ENCODE assay signal across 8 cellular contexts in the genomic region with DNA sequence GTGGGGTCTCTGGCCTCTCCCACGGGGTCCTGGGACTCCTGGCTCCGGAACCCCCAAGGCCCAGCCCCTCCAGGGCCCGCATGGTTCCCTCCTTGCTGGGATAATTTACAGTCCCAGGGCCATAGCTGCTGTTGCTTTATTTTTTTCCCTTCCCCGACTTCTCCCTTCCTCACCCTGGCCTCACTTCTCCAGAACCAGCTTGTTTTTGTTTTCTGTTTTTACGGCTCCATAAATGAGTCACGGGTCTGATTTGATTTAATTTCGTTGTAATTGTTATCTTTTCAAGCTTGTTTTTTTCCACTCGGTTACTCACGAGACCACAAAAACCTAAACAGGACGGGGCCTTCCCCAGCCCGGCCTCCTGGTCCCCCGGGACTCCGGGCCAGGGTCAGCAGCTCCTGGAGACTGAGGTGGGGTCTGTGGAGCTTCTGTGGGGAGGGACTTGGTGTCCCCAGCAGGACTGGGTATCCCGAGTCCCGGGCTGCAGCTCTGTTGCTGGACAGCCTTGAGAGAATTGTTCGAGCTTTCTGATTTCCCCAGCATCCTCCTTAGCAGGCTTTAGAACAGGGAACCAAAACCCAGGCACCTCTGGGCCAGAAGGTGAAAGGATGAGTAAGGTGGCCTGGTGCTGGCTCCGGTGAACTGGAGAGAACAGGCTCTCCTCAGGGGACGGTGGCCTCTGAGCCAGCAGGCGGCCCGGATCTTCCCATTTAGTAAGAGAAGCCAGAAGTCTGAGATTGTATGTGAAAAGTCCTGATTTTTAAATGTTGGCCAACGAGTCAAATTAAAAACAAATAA.
A peak's percentile ranks its signal among the peaks of the same experiment; 100 is the strongest.
DNase-seq lines count a peak whose midpoint lies in the region; ATAC-seq, FAIRE-seq and TF ChIP-seq lines count a peak whose summit lies in the region.

No MANE protein-coding gene starts in this region.

- no peaks in the 10 kb centered on the region for H3K36me3 Mint-ChIP-seq in T-helper 1 cell treated with Interleukin-12 subunit alpha and Interleukin-12 subunit beta and Interleukin-4 antibody, amounts not matched to agents 30 μg/mL and 1 μg/mL, for 36 hours (ENCODE audit: low read depth)

- no peak for FAIRE-seq in A549 (lab: Jason Lieb, UNC)

- POLR2A ChIA-PET in A549 (lab: Yijun Ruan, JAX): interaction anchor here (0.7 to 2.6 kb wide), 4 partner anchors 24 to 95 kb away, joined by 4 to 9 read pairs (median 4); a partner anchor contains a TSS

- peaks cover 18% of the 10 kb centered on the region for H3K4me1 Mint-ChIP-seq in T-helper 1 cell treated with Interleukin-12 subunit alpha and Interleukin-12 subunit beta and Interleukin-4 antibody, amounts not matched to agents 30 μg/mL and 1 μg/mL, for 36 hours (ENCODE audit: low read depth)

- no peak for TF ChIP-seq EP300 in A549 (IDR thresholded peaks at IDR 0.05)

- no peak overlapping the region for H3K4me3 Mint-ChIP-seq in T-helper 1 cell treated with Interleukin-12 subunit alpha and Interleukin-12 subunit beta and Interleukin-4 antibody, amounts not matched to agents 30 μg/mL and 1 μg/mL, for 36 hours

- ATAC-seq in A549 (peak in 1 of 2 experiments; percentile 38; a peak in 3 of 6 replicates), GM21367 (IDR thresholded peaks at IDR 0.05; ENCODE audit: unreplicated experiment) (peak; percentile 43), heart right ventricle (peak in 6 of 8 donors; percentile 8 to 41 (median 28)), HG02884 (IDR thresholded peaks at IDR 0.05; ENCODE audit: unreplicated experiment) (no peak)

- 0 out of 3 replicates have a peak, but pooled peaks cover 2% of the 10 kb centered on the region for H3K9me3 ChIP-seq in A549
- no peaks in the 10 kb centered on the region for H3K9me3 ChIP-seq in heart right ventricle
- no peaks in the 10 kb centered on the region for H3K9me3 ChIP-seq in subcutaneous abdominal adipose tissue (ENCODE audit: control insufficient read depth in 5 of 5, low read length in 5 of 5)

- H3K27ac ChIP-seq in A549 (peak overlapping the region; percentile 96), heart right ventricle (peak overlapping the region; percentile 39 to 96 (median 84)), subcutaneous abdominal adipose tissue (ENCODE audit: low read depth, low read length) (peak overlapping the region; percentile 97)

- CTCF ChIA-PET in A549 (lab: Yijun Ruan, JAX): interaction anchor here (0.9 to 4.1 kb wide), 14 partner anchors 8 to 509 kb away, joined by 3 to 14 read pairs (median 5); a partner anchor contains a TSS

- H3K4me2 ChIP-seq in A549: peak overlapping the region; percentile 77

- H3K27ac Mint-ChIP-seq in T-helper 1 cell treated with Interleukin-12 subunit alpha and Interleukin-12 subunit beta and Interleukin-4 antibody, amounts not matched to agents 30 μg/mL and 1 μg/mL, for 36 hours: peak overlapping the region; percentile 44

- intact Hi-C loops in heart right ventricle (cut with DNase I): loop anchor here in 3 of 10 donors (1.0 to 10.0 kb wide), 4 partner anchors 17 to 179 kb away; no protein-coding TSS in a partner anchor

- H3K9ac ChIP-seq in subcutaneous abdominal adipose tissue (ENCODE audit: low read length in 5 of 5): peak overlapping the region in 4 of 5 donors; percentile 46 to 73 (median 67)

- no peaks in the 10 kb centered on the region for H3K36me3 ChIP-seq in heart right ventricle
- no peaks in the 10 kb centered on the region for H3K36me3 ChIP-seq in subcutaneous abdominal adipose tissue (ENCODE audit: control insufficient read depth in 5 of 5, insufficient read depth in 5 of 5, low read length in 5 of 5)

- no peak for TF ChIP-seq RAD21 in A549 (conservative IDR thresholded peaks at IDR 0.05 in 1 of 2, IDR thresholded peaks at IDR 0.05 in 1 of 2)

- TF ChIP-seq POLR2A in A549 (IDR thresholded peaks at IDR 0.05; ENCODE audit: low read length): no peak

- H3K27me3 Mint-ChIP-seq in T-helper 1 cell treated with Interleukin-12 subunit alpha and Interleukin-12 subunit beta and Interleukin-4 antibody, amounts not matched to agents 30 μg/mL and 1 μg/mL, for 36 hours (ENCODE audit: low read depth): peaks cover 2% of the 10 kb centered on the region

- 77% methylated on average over 19 of the region's 21 CpGs for WGBS in A549 (ENCODE audit: missing lambda C conversion rate)
- WGBS in heart right ventricle, 2 donors: 53 to 62% methylated on average over 21 of the region's 21 CpGs

- peaks cover 70% of the 10 kb centered on the region for H3K4me1 ChIP-seq in A549
- H3K4me1 ChIP-seq in heart right ventricle: peaks cover 10 to 62% (median 35%) of the 10 kb centered on the region in 9 donors
- H3K4me1 ChIP-seq in subcutaneous abdominal adipose tissue (ENCODE audit: control insufficient read depth in 5 of 5, insufficient read depth in 5 of 5, low read length in 5 of 5): peaks cover 11 to 63% (median 47%) of the 10 kb centered on the region in 5 donors

- H3K27me3 ChIP-seq in heart right ventricle (no peaks in the 10 kb centered on the region), subcutaneous abdominal adipose tissue (ENCODE audit: control insufficient read depth in 5 of 5, insufficient read depth in 4 of 5, low read length in 5 of 5) (peaks cover 0 to 5% (median 0%) of the 10 kb centered on the region in 5 donors)

- H3K9me3 Mint-ChIP-seq in T-helper 1 cell treated with Interleukin-12 subunit alpha and Interleukin-12 subunit beta and Interleukin-4 antibody, amounts not matched to agents 30 μg/mL and 1 μg/mL, for 36 hours: no peaks in the 10 kb centered on the region

- TF ChIP-seq CTCF in A549 (IDR thresholded peaks at IDR 0.05) (no peak), heart right ventricle (IDR thresholded peaks at IDR 0.05) (no peak)

- DNase-seq in A549 (ENCODE audit: low read depth in 1 of 2, low spot score in 1 of 2) (no peak), heart right ventricle (no peak), DMS114 treated with DMSO at 0.1 percent for 48 hours (lab: John Stamatoyannopoulos, UW; ENCODE audit: unreplicated experiment) (no peak)
- DNase-seq in activated effector memory CD4-positive, alpha-beta T cell treated with anti-CD3 and anti-CD28 coated beads, Interleukin-2, amount 50 U/mL, for 16 hours: no peak

- H3K4me3 ChIP-seq in A549 (no peak overlapping the region), heart right ventricle (peak overlapping the region in 2 of 10 donors; percentile 7 to 12), subcutaneous abdominal adipose tissue (ENCODE audit: low read depth in 1 of 5, low read length in 5 of 5) (peak overlapping the region in 1 of 5 donors; percentile 3)

TF ChIP-seq in A549, 52 proteins besides CTCF, POLR2A, EP300 and RAD21:
- no peak for TF ChIP-seq EHF (CRISPR knock-in tag; IDR thresholded peaks at IDR 0.05)
- no peak for TF ChIP-seq PHF8 (IDR thresholded peaks at IDR 0.05; ENCODE audit: borderline replicate concordance, low read depth)
- no peak for TF ChIP-seq KDM5A (IDR thresholded peaks at IDR 0.05)
- TF ChIP-seq ESRRA (IDR thresholded peaks at IDR 0.05; ENCODE audit: borderline replicate concordance, low read length): no peak
- TF ChIP-seq FOSL2 (IDR thresholded peaks at IDR 0.05): no peak
- 0 out of 2 replicates have a peak, but pooled peaks have one; percentile 13 for TF ChIP-seq FOSL2 (CRISPR knock-in tag; IDR thresholded peaks at IDR 0.05)
- TF ChIP-seq, protein P1, sequence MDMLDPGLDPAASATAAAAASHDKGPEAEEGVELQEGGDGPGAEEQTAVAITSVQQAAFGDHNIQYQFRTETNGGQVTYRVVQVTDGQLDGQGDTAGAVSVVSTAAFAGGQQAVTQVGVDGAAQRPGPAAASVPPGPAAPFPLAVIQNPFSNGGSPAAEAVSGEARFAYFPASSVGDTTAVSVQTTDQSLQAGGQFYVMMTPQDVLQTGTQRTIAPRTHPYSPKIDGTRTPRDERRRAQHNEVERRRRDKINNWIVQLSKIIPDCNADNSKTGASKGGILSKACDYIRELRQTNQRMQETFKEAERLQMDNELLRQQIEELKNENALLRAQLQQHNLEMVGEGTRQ (IDR thresholded peaks at IDR 0.05): no peak
- TF ChIP-seq RNF2 (IDR thresholded peaks at IDR 0.05; ENCODE audit: borderline replicate concordance, low read depth): no peak
- TF ChIP-seq, protein P2, sequence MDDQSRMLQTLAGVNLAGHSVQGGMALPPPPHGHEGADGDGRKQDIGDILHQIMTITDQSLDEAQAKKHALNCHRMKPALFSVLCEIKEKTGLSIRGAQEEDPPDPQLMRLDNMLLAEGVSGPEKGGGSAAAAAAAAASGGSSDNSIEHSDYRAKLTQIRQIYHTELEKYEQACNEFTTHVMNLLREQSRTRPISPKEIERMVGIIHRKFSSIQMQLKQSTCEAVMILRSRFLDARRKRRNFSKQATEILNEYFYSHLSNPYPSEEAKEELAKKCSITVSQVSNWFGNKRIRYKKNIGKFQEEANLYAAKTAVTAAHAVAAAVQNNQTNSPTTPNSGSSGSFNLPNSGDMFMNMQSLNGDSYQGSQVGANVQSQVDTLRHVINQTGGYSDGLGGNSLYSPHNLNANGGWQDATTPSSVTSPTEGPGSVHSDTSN (IDR thresholded peaks at IDR 0.05): no peak
